In genomic region chr4:155353923-155354540, GRCh38 we compare ENCODE assay signal across 8 cellular contexts. TPM values are rescaled to one million over a fixed set of nuclear protein-coding genes. Genes with fewer than 3 reads are reported as not detected.
DNase-seq lines count a peak whose midpoint lies in the region; ATAC-seq, FAIRE-seq and TF ChIP-seq lines count a peak whose summit lies in the region.

No MANE protein-coding gene starts in this region.

- CTCF ChIA-PET in Caco-2 (lab: Charles Lee): no interaction called here

- no peaks in the 10 kb centered on the region for H3K9me3 Mint-ChIP-seq in Caco-2 (ENCODE audit: unreplicated experiment)

- H3K9me3 ChIP-seq in Caco-2: no peaks in the 10 kb centered on the region

- H3K36me3 Mint-ChIP-seq in Caco-2 (ENCODE audit: insufficient read depth, unreplicated experiment): no peaks in the 10 kb centered on the region

- peaks cover 5% of the 10 kb centered on the region for H3K27me3 Mint-ChIP-seq in Caco-2 (ENCODE audit: insufficient read depth, unreplicated experiment)

- no peaks in the 10 kb centered on the region for H3K27me3 ChIP-seq in Caco-2 (replicated peaks; ENCODE audit: control insufficient read depth, insufficient read depth, low read length)

- no peak overlapping the region for H3K27ac Mint-ChIP-seq in Caco-2 (ENCODE audit: unreplicated experiment)

- no peak overlapping the region for H3K4me3 ChIP-seq in Caco-2 (ENCODE audit: low read depth, low read length)

- DNase-seq in Caco-2 (peak; percentile 59 to 71), GM19239 (ENCODE audit: insufficient read length, low spot score) (no peak), OCI-M1 (lab: John Stamatoyannopoulos, UW) (peak; percentile 90), amniotic epithelial cell (ENCODE audit: low read depth) (peak; percentile 51), hippocampal formation (lab: John Stamatoyannopoulos, UW) (peak; percentile 10 to 20), HK-2 (ENCODE audit: unreplicated experiment) (no peak)
- DNase-seq in stimulated activated CD4-positive, alpha-beta T cell treated with anti-CD3 and anti-CD28 coated beads, Interleukin-12 subunit alpha, Interleukin-12 subunit beta, amount 100 ng/mL, for 48 hours (ENCODE audit: low read depth in 2 of 3, low spot score in 1 of 3): peak in 2 of 3 donors; percentile 23 to 34

- no peaks in the 10 kb centered on the region for H3K36me3 ChIP-seq in Caco-2 (ENCODE audit: control insufficient read depth, insufficient read depth, low read length)

- H3K4me1 Mint-ChIP-seq in Caco-2 (ENCODE audit: low read depth, unreplicated experiment): peaks cover 2% of the 10 kb centered on the region

- peak; percentile 80 to 84 for TF ChIP-seq CTCF in Caco-2 (IDR thresholded peaks at IDR 0.05; ENCODE audit: insufficient read depth in 1 of 2, low read depth in 1 of 2, low read length in 1 of 2, severe bottlenecking in 1 of 2, unreplicated experiment in 1 of 2)

- ATAC-seq in HG03135 (IDR thresholded peaks at IDR 0.05; ENCODE audit: unreplicated experiment): peak; percentile 95

- intact Hi-C loops in Caco-2 (cut with micrococcal nuclease; ENCODE audit: unreplicated experiment): loop anchor here (1.0 to 10.0 kb wide), 6 partner anchors 109 to 547 kb away; no protein-coding TSS in a partner anchor

- H3K4me3 Mint-ChIP-seq in Caco-2 (ENCODE audit: unreplicated experiment): no peak overlapping the region

- H3K4me1 ChIP-seq in Caco-2: no peaks in the 10 kb centered on the region

- POLR2A ChIA-PET in Caco-2 (lab: Charles Lee): no interaction called here

- FAIRE-seq in GM19239 (lab: Jason Lieb, UNC): peak; percentile 76

- BruUV-seq in Caco-2 (replicated peaks; lab: Mats Ljungman, UMichigan): no TSS peak

RNA-seq across cellular contexts. Expression of gene MAP9, which starts 22.7 kb away (rescaled TPM):
- not detected in 2 replicates for total RNA-seq in Caco-2 (2022)

Comparison
In these comparisons a context has a peak if more than half of its experiments do, and no peak if none do; other contexts are left out.
1. DNase-seq: peak in Caco-2 (2 of 2), OCI-M1 (single experiment), amniotic epithelial cell (single experiment), hippocampal formation (2 of 2) and stimulated activated CD4-positive, alpha-beta T cell treated with anti-CD3 and anti-CD28 coated beads, Interleukin-12 subunit alpha, Interleukin-12 subunit beta, amount 100 ng/mL, for 48 hours (2 of 3); none in GM19239 (single experiment) and HK-2 (single experiment).